ENCODE assay signal across 8 cellular contexts in the genomic region with DNA sequence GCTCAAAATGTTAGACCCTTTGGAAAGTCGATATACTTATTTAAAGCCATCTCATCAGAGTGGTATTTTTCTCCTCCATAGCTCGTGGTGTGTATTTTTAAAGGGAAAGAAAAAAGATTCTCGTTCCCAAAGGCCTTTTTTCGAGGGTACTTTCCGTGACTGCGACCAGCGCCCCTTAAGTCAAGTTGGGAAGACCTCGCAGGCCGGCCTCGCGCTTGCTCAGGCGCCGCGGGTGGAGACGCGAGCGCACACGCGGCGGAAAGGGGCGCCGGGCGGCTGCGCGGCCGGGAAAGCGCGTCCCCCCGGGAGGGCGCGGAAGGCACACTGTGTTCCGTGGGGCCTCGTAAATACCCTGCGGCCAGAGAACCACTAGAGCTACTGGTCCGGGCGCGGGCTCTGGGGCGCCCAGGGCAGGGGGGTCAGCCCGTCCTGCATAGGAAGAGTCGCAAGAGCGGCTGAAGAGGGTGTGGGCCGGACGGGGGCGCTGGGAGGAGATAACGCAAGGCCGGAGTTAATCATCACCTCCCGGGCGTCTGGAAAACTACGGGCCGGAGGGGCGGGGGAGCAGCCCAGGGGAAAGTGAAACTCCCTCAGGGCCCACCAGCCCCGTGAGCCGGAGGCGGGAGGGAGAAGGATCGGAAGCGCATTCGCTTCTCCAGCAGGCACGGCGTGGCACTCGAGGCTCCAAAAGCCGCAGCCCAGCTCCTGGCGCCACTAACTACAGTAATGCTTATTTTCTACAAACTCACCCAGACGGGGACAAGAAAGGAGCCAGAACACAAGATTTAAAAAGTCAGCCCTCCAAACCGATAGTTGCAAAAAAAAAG. TPM values are rescaled to one million over a fixed set of nuclear protein-coding genes. Genes with fewer than 3 reads are reported as not detected.
DNase-seq lines count a peak whose midpoint lies in the region; ATAC-seq and TF ChIP-seq lines count a peak whose summit lies in the region.

No MANE protein-coding gene starts in this region.

- TF ChIP-seq CTCF in GM10248 (IDR thresholded peaks at IDR 0.05; ENCODE audit: control extremely low read depth, extremely low read depth, low read depth, missing control alignments), result peak; percentile 48
- peak in 4 of 6 experiments; percentile 6 to 28 (median 24) for TF ChIP-seq CTCF in upper lobe of left lung (IDR thresholded peaks at IDR 0.05)

- H3K4me3 ChIP-seq in adipocyte (ENCODE audit: low read length) (peak overlapping the region; percentile 97), upper lobe of left lung (peak overlapping the region; percentile 65 to 91 (median 75))

- POLR2A ChIA-PET in GM10248 (lab: Yijun Ruan, JAX), result interaction anchor here (0.6 to 1.3 kb wide), 4 partner anchors 99 to 956 kb away, joined by 3 to 4 read pairs (median 3); a partner anchor contains a TSS
- POLR2A ChIA-PET in HEK293T (lab: Yijun Ruan, JAX), result interaction anchor here (0.9 to 2.5 kb wide), 8 partner anchors 39 to 270 kb away, joined by 3 to 9 read pairs (median 4); a partner anchor contains a TSS

- peak in 2 of 4 donors; percentile 78 to 83 for TF ChIP-seq EP300 in upper lobe of left lung (IDR thresholded peaks at IDR 0.05)

- H3K4me1 ChIP-seq in adipocyte (ENCODE audit: control insufficient read depth, insufficient read depth, low read length) (peaks cover 57% of the 10 kb centered on the region), upper lobe of left lung (peaks cover 49 to 64% (median 56%) of the 10 kb centered on the region in 4 donors)

- H3K36me3 ChIP-seq in adipocyte (ENCODE audit: control insufficient read depth, insufficient read depth, low read length, severe bottlenecking) (no peaks in the 10 kb centered on the region), upper lobe of left lung (no peaks in the 10 kb centered on the region)

- H3K9me3 ChIP-seq in adipocyte (ENCODE audit: control insufficient read depth, low read length) (no peaks in the 10 kb centered on the region), upper lobe of left lung (no peaks in the 10 kb centered on the region)

- ATAC-seq in left cardiac atrium, result peak; percentile 62 to 75
- peak; percentile 79 to 88 for ATAC-seq in upper lobe of left lung (ENCODE audit: low FRiP score in 2 of 2)

- CTCF ChIA-PET in GM10248 (lab: Yijun Ruan, JAX) (interaction anchor here (0.9 to 1.6 kb wide), 13 partner anchors 8 to 201 kb away, joined by 3 to 5 read pairs (median 3); a partner anchor contains a TSS), HEK293T (lab: Yijun Ruan, JAX) (interaction anchor here (0.7 kb wide), 1 partner anchor 156 kb away, joined by 5 read pairs; no protein-coding TSS in a partner anchor)

- H3K27me3 ChIP-seq in adipocyte (replicated peaks; ENCODE audit: control insufficient read depth, insufficient read depth, low read length), result no peaks in the 10 kb centered on the region
- no peaks in the 10 kb centered on the region for H3K27me3 ChIP-seq in upper lobe of left lung

- TF ChIP-seq POLR2A in upper lobe of left lung (IDR thresholded peaks at IDR 0.05), result peak in 3 of 4 donors; percentile 5 to 82 (median 53)

- 0 to 1% methylated on average over 20 to 51 of the region's 64 CpGs for WGBS in upper lobe of left lung, 2 donors

- peak; percentile 80 for DNase-seq in GM10248 (ENCODE audit: extremely low spot score)
- DNase-seq in HEK293T (ENCODE audit: extremely low spot score), result peak; percentile 71
- DNase-seq in NCI-H1092 (lab: John Stamatoyannopoulos, UW), result peak; percentile 72
- peak; percentile 69 to 81 for DNase-seq in SW 1271 (lab: John Stamatoyannopoulos, UW)
- peak; percentile 94 for DNase-seq in adipocyte (ENCODE audit: low read depth)
- DNase-seq in left cardiac atrium, result peak; percentile 94
- peak; percentile 96 for DNase-seq in posterior vena cava (ENCODE audit: low spot score)
- peak; percentile 90 to 94 for DNase-seq in upper lobe of left lung

- H3K27ac ChIP-seq in upper lobe of left lung, result peak overlapping the region; percentile 89 to 99 (median 96)

- intact Hi-C loops in left cardiac atrium (cut with DNase I) (loop anchor here in 1 of 2 donors (5.0 kb wide), 2 partner anchors 78 to 273 kb away; a partner anchor contains a TSS), posterior vena cava (cut with DNase I) (loop anchor here in 1 of 2 donors (10.0 kb wide), 1 partner anchor 75 kb away; no protein-coding TSS in a partner anchor)

- H3K9ac ChIP-seq in adipocyte (ENCODE audit: low read length), result peak overlapping the region; percentile 99

TF ChIP-seq in HEK293T, 16 proteins besides CTCF, POLR2A, EP300 and RAD21:
- TF ChIP-seq ZNF384 (IDR thresholded peaks at IDR 0.05) (peak; percentile 65; the same call in 1 of the 2 replicates), ELF4 (IDR thresholded peaks at IDR 0.05) (no peak), L3MBTL2 (conservative IDR thresholded peaks at IDR 0.05) (peak; percentile 96)
TF ChIP-seq in HEK293T: peak in this region for 2.

RNA-seq across cellular contexts. Expression of a gene that starts 1.2 kb away (rescaled TPM):
- total RNA-seq in left cardiac atrium (10 to 100 TPM; 14.3 to 15.8 TPM), posterior vena cava (10 to 100 TPM; 12.6 to 12.9 TPM), upper lobe of left lung (10 to 100 TPM in 2 of 6 donors, 1 to 10 TPM in 4; 7.0 to 18.3 (median 8.9) TPM)

RNA-seq across cellular contexts. Expression of a gene that starts 41.0 kb away (rescaled TPM):
- total RNA-seq in left cardiac atrium (10 to 100 TPM; 40.1 to 50.7 TPM), posterior vena cava (10 to 100 TPM; 56.2 to 56.3 TPM), upper lobe of left lung (100 to 1,000 TPM in 1 of 6 donors, 10 to 100 TPM in 5; 52.6 to 134 (median 78.6) TPM)

Comparison
In these comparisons a context has a peak if more than half of its experiments do, and no peak if none do; other contexts are left out.
1. Peak in every context shown above with its lines: DNase-seq, ATAC-seq, H3K4me3 ChIP-seq and H3K27ac ChIP-seq.